28 cellular contexts compared by ENCODE assay signal in genomic region chr2:198400999-198401398, GRCh38.
"Had no signal": no experiment of that assay in that cellular context is flagged by ENCODE, and none has a peak within 500 bp of the region (broad histone marks: within the 10 kb centered on the region; RNA-seq: fewer than 3 reads in every experiment).

No MANE protein-coding gene starts in this region.

- H3K27ac ChIP-seq: neutrophil, ovary, parathyroid adenoma, psoas muscle, right lobe of liver, sigmoid colon, stomach, thoracic aorta, thyroid gland, tibial nerve, upper lobe of left lung, vagina had no signal

- H3K4me1 ChIP-seq: parathyroid adenoma, psoas muscle, right lobe of liver, sigmoid colon, stomach, thyroid gland, tibial nerve, upper lobe of left lung, vagina had no signal

- H3K9ac ChIP-seq: parathyroid adenoma had no signal

- FAIRE-seq: small intestine, urothelium cell line had no signal

- H3K36me3 ChIP-seq: neutrophil, ovary, right lobe of liver, sigmoid colon, stomach, thoracic aorta, thyroid gland, tibial nerve, upper lobe of left lung, vagina had no signal

- H2AFZ ChIP-seq: parathyroid adenoma had no signal

- H3K79me2 ChIP-seq: parathyroid adenoma had no signal

- H3K27me3 ChIP-seq: neutrophil, ovary, right lobe of liver, sigmoid colon, stomach, thyroid gland, tibial nerve, upper lobe of left lung, vagina had no signal

- DNase-seq: naive thymus-derived CD8-positive, alpha-beta T cell; nephron progenitor cell; nucleus accumbens; ovary; posterior cingulate gyrus; psoas muscle; right cardiac atrium; right lobe of liver; sigmoid colon; stimulated activated CD4-positive, alpha-beta T cell treated with anti-CD3 and anti-CD28 coated beads, Interleukin-15, amount 100 ng/mL, for 24 hours; stimulated activated CD4-positive, alpha-beta T cell treated with anti-CD3 and anti-CD28 coated beads, Interleukin-2, amount 100 ng/mL, for 24 hours; stimulated activated CD4-positive, alpha-beta T cell treated with anti-CD3 and anti-CD28 coated beads, Interleukin-2, amount 100 ng/mL, for 48 hours; stimulated activated CD4-positive, alpha-beta T cell treated with anti-CD3 and anti-CD28 coated beads, Interleukin-4, amount 100 ng/mL, for 24 hours; stimulated activated naive B cell treated with anti-CD40 and anti-IgM and Interleukin-4, amounts not matched to agents 10 μg/mL and 1 μg/mL and 100 μg/mL, for 72 hours; stimulated activated naive CD4-positive, alpha-beta T cell treated with Interleukin-2 at 50 U/mL for 16 hours; stomach; thyroid gland; trophoblast cell; upper lobe of left lung had no signal

- H3K9me3 ChIP-seq: neutrophil, ovary, psoas muscle, right lobe of liver, sigmoid colon, stomach, thoracic aorta, thyroid gland, tibial nerve, upper lobe of left lung, vagina had no signal

- H3K4me3 ChIP-seq: ovary, psoas muscle, right lobe of liver, sigmoid colon, stomach, thoracic aorta, thyroid gland, tibial nerve, upper lobe of left lung, vagina had no signal

- ATAC-seq: naive thymus-derived CD8-positive, alpha-beta T cell; natural killer cell treated with Interleukin-12 subunit alpha and Interleukin-12 subunit beta and Interleukin-15 and Interleukin-18, amount 100 ng/mL, for 72 hours; psoas muscle; right cardiac atrium; right lobe of liver; stimulated activated effector memory CD8-positive, alpha-beta T cell treated with anti-CD3 and anti-CD28 coated beads, Interleukin-12 subunit alpha, Interleukin-12 subunit beta, amount 100 ng/mL, for 72 hours; stimulated activated naive B cell treated with anti-CD40 and anti-IgM and Interleukin-4, amounts not matched to agents 10 μg/mL and 1 μg/mL and 100 μg/mL, for 72 hours had no signal
